19 cellular contexts compared by ENCODE assay signal in the genomic region with DNA sequence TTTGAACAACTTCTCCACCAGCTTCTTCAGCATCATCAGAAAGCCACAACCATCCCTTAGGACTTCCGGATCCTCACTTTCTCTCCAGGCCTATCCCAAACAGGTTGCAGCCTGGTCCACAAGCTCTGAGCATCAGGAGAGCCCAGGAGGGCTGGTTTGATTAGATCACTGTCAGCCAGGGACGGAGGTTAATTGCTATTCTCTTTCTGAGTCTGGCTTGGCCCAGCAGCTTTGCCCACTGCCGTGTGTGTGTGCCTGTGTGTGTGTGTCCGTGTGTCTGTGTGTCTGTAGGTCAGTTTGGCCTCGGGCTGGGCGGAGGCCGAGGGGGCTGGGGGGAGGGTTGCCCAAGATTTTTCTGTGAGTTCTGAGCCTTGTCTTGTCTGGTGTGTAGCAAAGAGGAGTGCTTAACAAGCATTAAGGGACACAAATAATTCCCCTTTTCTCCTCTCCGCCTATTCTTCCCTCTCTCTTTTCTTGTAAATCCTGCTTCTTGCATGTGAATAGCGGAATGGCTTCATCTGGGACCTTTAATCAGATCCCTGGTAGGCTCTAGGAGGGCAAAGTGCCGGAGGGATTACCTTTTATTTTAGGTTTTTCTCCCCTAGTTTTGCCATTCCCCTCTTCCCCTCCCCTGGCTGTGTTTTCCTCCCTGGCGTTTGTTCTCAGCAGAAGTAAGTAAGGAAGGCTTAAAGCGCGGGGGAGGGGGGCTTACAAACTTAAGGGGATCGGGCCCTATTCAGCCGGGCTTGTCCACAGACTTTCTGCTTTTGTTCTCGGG.
A peak's percentile ranks its signal among the peaks of the same experiment; 100 is the strongest.
DNase-seq lines count a peak whose midpoint lies in the region; ATAC-seq and TF ChIP-seq lines count a peak whose summit lies in the region.
"Had no signal": no experiment of that assay in that cellular context is flagged by ENCODE, and none has a peak within 500 bp of the region (broad histone marks: within the 10 kb centered on the region; RNA-seq: fewer than 3 reads in every experiment).

No MANE protein-coding gene starts in this region.

- CTCF ChIA-PET in WTC11 (lab: Charles Lee), result interaction anchor here (1.2 kb wide), 1 partner anchor 148 kb away, joined by 4 read pairs; no protein-coding TSS in a partner anchor

- no peak overlapping the region for H3K9ac ChIP-seq in H9 (ENCODE audit: extremely low read depth, insufficient read length, low read length)
- H3K9ac ChIP-seq in neural progenitor cell, result no peak overlapping the region

- no peak overlapping the region for H2BK120ac ChIP-seq in H9 (ENCODE audit: low read depth, low read length, poor library complexity, severe bottlenecking)

- H4K8ac ChIP-seq in H9 (replicated peaks; ENCODE audit: insufficient read length, low read depth, low read length), result no peak overlapping the region

- H3K4me2 ChIP-seq in H9 (ENCODE audit: insufficient read depth, insufficient read length, low read length) (peak overlapping the region; percentile 96), neural progenitor cell (peak overlapping the region; percentile 85)
- H3K4me2 ChIP-seq: PC-9 had no signal

- H3K79me1 ChIP-seq in H9 (ENCODE audit: insufficient read depth, low read depth, low read length, poor library complexity, severe bottlenecking), result no peaks in the 10 kb centered on the region

- peak; percentile 85 for ATAC-seq in WTC11

- H3K27me3 Mint-ChIP-seq in H9 (ENCODE audit: low read depth) (peaks cover 30% of the 10 kb centered on the region), WTC11 (ENCODE audit: low read depth) (peaks cover 18% of the 10 kb centered on the region), neural progenitor cell (ENCODE audit: insufficient read depth, low read depth) (peaks cover 34% of the 10 kb centered on the region)
- H3K27me3 Mint-ChIP-seq in T-helper 2 cell treated with Interferon-gamma antibody and Interleukin-4, amounts not matched to agents 5 μg/mL and 100 μg/mL, for 36 hours (ENCODE audit: low read depth), result peaks cover 27% of the 10 kb centered on the region

- intact Hi-C loops in cardiac septum (cut with DNase I), result no loop called here

- H4K20me1 ChIP-seq in H9 (ENCODE audit: control insufficient read depth, insufficient read depth, insufficient read length), result no peaks in the 10 kb centered on the region
- H4K20me1 ChIP-seq in neural progenitor cell (ENCODE audit: low read depth), result peaks cover 5% of the 10 kb centered on the region

- POLR2A ChIA-PET in WTC11 (lab: Charles Lee), result interaction anchor here (0.8 kb wide), 1 partner anchor 18 kb away, joined by 3 read pairs; no protein-coding TSS in a partner anchor

- H3K4me3 Mint-ChIP-seq in H9 (peak overlapping the region; percentile 63 to 86), WTC11 (peak overlapping the region; percentile 59), neural progenitor cell (peak overlapping the region; percentile 74)
- H3K4me3 Mint-ChIP-seq in T-helper 2 cell treated with Interferon-gamma antibody and Interleukin-4, amounts not matched to agents 5 μg/mL and 100 μg/mL, for 36 hours, result no peak overlapping the region
- H3K4me3 Mint-ChIP-seq: CD4-positive, alpha-beta memory T cell had no signal

- no peak overlapping the region for H2AFZ ChIP-seq in H9 (ENCODE audit: low read length)
- H2AFZ ChIP-seq in neural progenitor cell (replicated peaks), result no peak overlapping the region
- H2AFZ ChIP-seq: PC-9 had no signal

- no peak overlapping the region for H4K91ac ChIP-seq in H9 (ENCODE audit: insufficient read length, low read depth, low read length)

- H3K36me3 Mint-ChIP-seq in H9 (ENCODE audit: insufficient read depth in 1 of 3, low read depth in 3 of 3) (peaks cover 4 to 14% (median 8%) of the 10 kb centered on the region in 3 experiments; a peak in 5 of 7 replicates), WTC11 (peaks cover 9% of the 10 kb centered on the region), neural progenitor cell (no peaks in the 10 kb centered on the region)
- no peaks in the 10 kb centered on the region for H3K36me3 Mint-ChIP-seq in T-helper 2 cell treated with Interferon-gamma antibody and Interleukin-4, amounts not matched to agents 5 μg/mL and 100 μg/mL, for 36 hours (ENCODE audit: low read depth)
- H3K36me3 Mint-ChIP-seq: CD4-positive, alpha-beta memory T cell had no signal

- H3K23me2 ChIP-seq in H9 (ENCODE audit: insufficient read length, low read depth, low read length, poor library complexity, severe bottlenecking), result peaks cover 7% of the 10 kb centered on the region

- TF ChIP-seq CTCF in H9 (conservative IDR thresholded peaks at IDR 0.05), result no peak
- no peak for TF ChIP-seq CTCF in WTC11 (IDR thresholded peaks at IDR 0.05)
- TF ChIP-seq CTCF in neural progenitor cell (IDR thresholded peaks at IDR 0.05), result no peak

- H3K4ac ChIP-seq in H9 (ENCODE audit: low read depth, low read length), result no peak overlapping the region

- no peak overlapping the region; the same call in 1 of the 2 replicates for H3K14ac ChIP-seq in H9 (ENCODE audit: insufficient read depth, low read length)

- no peaks in the 10 kb centered on the region for H3K9me3 ChIP-seq in H9 (ENCODE audit: control insufficient read depth, low read depth, low read length)
- no peaks in the 10 kb centered on the region for H3K9me3 ChIP-seq in iPS DF 6.9 (ENCODE audit: control insufficient read depth, insufficient read depth, low read length)
- no peaks in the 10 kb centered on the region for H3K9me3 ChIP-seq in neural progenitor cell (ENCODE audit: low read depth)
- H3K9me3 ChIP-seq: BE2C had no signal

- no peak overlapping the region for H3T11ph ChIP-seq in H9 (ENCODE audit: low read length)

- H3K4me3 ChIP-seq in iPS DF 6.9 (ENCODE audit: low read length) (peak overlapping the region; percentile 16; the same call in 1 of the 2 replicates), neural progenitor cell (no peak overlapping the region)
- H3K4me3 ChIP-seq: PC-9, SK-N-MC had no signal

- H3F3A ChIP-seq in neural progenitor cell (ENCODE audit: low read depth), result peaks cover 61% of the 10 kb centered on the region

- no peak overlapping the region for H2BK5ac ChIP-seq in H9 (ENCODE audit: insufficient read length, low read length)

- H3K9me3 Mint-ChIP-seq in H9 (peaks cover 3 to 12% of the 10 kb centered on the region in 2 experiments), WTC11 (peaks cover 13% of the 10 kb centered on the region), neural progenitor cell (peaks cover 3% of the 10 kb centered on the region)
- H3K9me3 Mint-ChIP-seq in T-helper 2 cell treated with Interferon-gamma antibody and Interleukin-4, amounts not matched to agents 5 μg/mL and 100 μg/mL, for 36 hours, result peaks cover 3% of the 10 kb centered on the region

- no peak overlapping the region for H2BK15ac ChIP-seq in H9 (ENCODE audit: low read depth, low read length)

- H2BK20ac ChIP-seq in H9 (ENCODE audit: low read depth, low read length, poor library complexity, severe bottlenecking), result no peak overlapping the region

- H4K5ac ChIP-seq in H9 (ENCODE audit: insufficient read length, low read depth, low read length), result no peak overlapping the region

- H3K4me1 Mint-ChIP-seq in H9 (peaks cover 54 to 58% of the 10 kb centered on the region in 2 experiments), WTC11 (peaks cover 44% of the 10 kb centered on the region), neural progenitor cell (peaks cover 39% of the 10 kb centered on the region)
- H3K4me1 Mint-ChIP-seq in T-helper 2 cell treated with Interferon-gamma antibody and Interleukin-4, amounts not matched to agents 5 μg/mL and 100 μg/mL, for 36 hours (ENCODE audit: low read depth), result no peaks in the 10 kb centered on the region

- H3K27ac ChIP-seq in H9 (ENCODE audit: insufficient read length, low read depth, low read length), result no peak overlapping the region
- no peak overlapping the region for H3K27ac ChIP-seq in iPS DF 6.9 (ENCODE audit: low read length)
- H3K27ac ChIP-seq in neural progenitor cell, result peak overlapping the region; percentile 81
- H3K27ac ChIP-seq: PC-9, SK-N-MC had no signal

- DNase-seq in H9 (peak; percentile 71), WTC11 (ENCODE audit: low spot score) (peak; percentile 60), iPS DF 6.9 (ENCODE audit: low read depth, low spot score) (peak; percentile 48), neural progenitor cell (ENCODE audit: low spot score) (peak; percentile 98), cardiac septum (ENCODE audit: low spot score) (no peak)
- DNase-seq in T-helper 2 cell treated with Interferon-gamma antibody and Interleukin-4, amounts not matched to agents 5 μg/mL and 100 μg/mL, for 36 hours (ENCODE audit: low spot score), result no peak
- DNase-seq in stimulated activated CD4-positive, alpha-beta T cell treated with anti-CD3 and anti-CD28 coated beads, Interleukin-4, amount 100 ng/mL, for 4 hours, result no peak
- DNase-seq: BE2C; CD4-positive, alpha-beta memory T cell; DMS79 treated with DMSO at 0.1 percent for 48 hours; GF-D8; IMR-90; Kasumi-1; NCI-H187 treated with DMSO at 0.1 percent for 48 hours; NCI-H2171 treated with DMSO at 0.1 percent for 48 hours; NCI-H524; NK-92 treated with Interleukin-12 subunit alpha and Interleukin-12 subunit beta, amount 100 ng/mL, for 24 hours; PC-9 had no signal

- no peaks in the 10 kb centered on the region for H3K79me2 ChIP-seq in H9 (ENCODE audit: insufficient read depth, low read length)
- H3K79me2 ChIP-seq in neural progenitor cell (ENCODE audit: low read depth), result peaks cover 9% of the 10 kb centered on the region

- no peaks in the 10 kb centered on the region for H3K36me3 ChIP-seq in iPS DF 6.9 (ENCODE audit: control insufficient read depth, insufficient read depth, low read length)
- H3K36me3 ChIP-seq in neural progenitor cell, result no peaks in the 10 kb centered on the region
- H3K36me3 ChIP-seq: BE2C had no signal

- H3K27me3 ChIP-seq in H9 (ENCODE audit: insufficient read depth, low read length), result no peaks in the 10 kb centered on the region; the same call in 1 of the 2 replicates
- no peaks in the 10 kb centered on the region for H3K27me3 ChIP-seq in iPS DF 6.9 (ENCODE audit: control insufficient read depth, insufficient read depth, low read length)
- peaks cover 9% of the 10 kb centered on the region for H3K27me3 ChIP-seq in neural progenitor cell

- peaks cover 2% of the 10 kb centered on the region; the same call in 1 of the 2 replicates for H3K4me1 ChIP-seq in H9 (ENCODE audit: insufficient read depth, low read length)
- peaks cover 7% of the 10 kb centered on the region for H3K4me1 ChIP-seq in iPS DF 6.9 (ENCODE audit: control insufficient read depth, insufficient read depth, low read length)
- H3K4me1 ChIP-seq in neural progenitor cell, result peaks cover 45% of the 10 kb centered on the region
- H3K4me1 ChIP-seq: BE2C had no signal

- no CpG with 5 or more reads among the region's 16 CpGs for WGBS in H9 (ENCODE audit: extremely low coverage, insufficient read length, low lambda C conversion rate)
- no CpG with 5 or more reads among the region's 16 CpGs for WGBS in iPS DF 6.9 (ENCODE audit: insufficient coverage, insufficient read length)

- no peak overlapping the region for H3K23ac ChIP-seq in H9 (ENCODE audit: insufficient read length, low read depth, low read length)

- H2BK12ac ChIP-seq in H9 (ENCODE audit: insufficient read length, low read depth, low read length), result no peak overlapping the region

- H2AK5ac ChIP-seq in H9 (ENCODE audit: insufficient read length, low read length), result no peak overlapping the region

- H3K56ac ChIP-seq in H9 (ENCODE audit: insufficient read length, low read depth, low read length), result no peak overlapping the region

- H3K18ac ChIP-seq in H9 (ENCODE audit: insufficient read length, low read depth, low read length), result no peak overlapping the region

- H3K27ac Mint-ChIP-seq in H9, result peak overlapping the region; percentile 91 to 97 (median 94)
- peak overlapping the region; percentile 95 for H3K27ac Mint-ChIP-seq in WTC11
- peak overlapping the region; percentile 90 for H3K27ac Mint-ChIP-seq in neural progenitor cell
- no peak overlapping the region for H3K27ac Mint-ChIP-seq in T-helper 2 cell treated with Interferon-gamma antibody and Interleukin-4, amounts not matched to agents 5 μg/mL and 100 μg/mL, for 36 hours
- H3K27ac Mint-ChIP-seq: CD4-positive, alpha-beta memory T cell had no signal

Comparison
In these comparisons a context has a peak if more than half of its experiments do, and no peak if none do; other contexts are left out.
1. DNase-seq: peak in H9 (single experiment), WTC11 (single experiment), iPS DF 6.9 (single experiment) and neural progenitor cell (single experiment); none in T-helper 2 cell treated with Interferon-gamma antibody and Interleukin-4, amounts not matched to agents 5 μg/mL and 100 μg/mL, for 36 hours (single experiment), stimulated activated CD4-positive, alpha-beta T cell treated with anti-CD3 and anti-CD28 coated beads, Interleukin-4, amount 100 ng/mL, for 4 hours (0 of 2) and cardiac septum (single experiment).